In genomic region chr14:68112456-68112855, GRCh38 we compare ENCODE assay signal across 18 cellular contexts.
"Had no signal": no experiment of that assay in that cellular context is flagged by ENCODE, and none has a peak within 500 bp of the region (broad histone marks: within the 10 kb centered on the region; RNA-seq: fewer than 3 reads in every experiment).

No MANE protein-coding gene starts in this region.

- H3K4me3 ChIP-seq: breast epithelium, right atrium auricular region, tibial nerve, vagina had no signal

- DNase-seq: activated CD4-positive, alpha-beta T cell treated with anti-CD3 and anti-CD28 coated beads, Interleukin-2, amount 50 U/mL, for 1 hour; activated CD4-positive, CD25-positive, alpha-beta regulatory T cell treated with anti-CD3 and anti-CD28 coated beads, Interleukin-2, amount 50 U/mL, for 72 hours; activated CD8-positive, alpha-beta memory T cell treated with anti-CD3 and anti-CD28 coated beads for 24 hours; activated CD8-positive, alpha-beta memory T cell treated with anti-CD3 and anti-CD28 coated beads, Interleukin-2, amount 50 U/mL, for 48 hours; activated effector memory CD4-positive, alpha-beta T cell treated with Interleukin-2 at 50 U/mL for 16 hours; activated naive CD4-positive, alpha-beta T cell treated with anti-CD3 and anti-CD28 coated beads, Interleukin-2, amount 10 ng/mL, durations not matched to agents 7 days and 5 days; activated T-cell treated with anti-CD3 and anti-CD28 coated beads, Interleukin-2, amount 50 U/mL, for 48 hours; aorta; cortex of kidney; erythroblast; kidney; stimulated activated CD4-positive, alpha-beta T cell treated with anti-CD3 and anti-CD28 coated beads, Interleukin-2, amount 100 ng/mL, for 24 hours had no signal

- H3K4me1 ChIP-seq: right atrium auricular region had no signal

- H3K27me3 ChIP-seq: breast epithelium, right atrium auricular region, tibial nerve, vagina had no signal

- ATAC-seq: left lobe of liver had no signal

- H3K9me3 ChIP-seq: breast epithelium, right atrium auricular region, tibial nerve, vagina had no signal

- H3K27ac ChIP-seq: right atrium auricular region, tibial nerve, vagina, VCaP had no signal

- H3K36me3 ChIP-seq: breast epithelium, right atrium auricular region, tibial nerve, vagina had no signal
